Comparison of ENCODE assay signal across 14 cellular contexts in genomic region chr16:66590322-66590721, GRCh38. TPM values are rescaled to one million over a fixed set of nuclear protein-coding genes. Genes with fewer than 3 reads are reported as not detected.
DNase-seq lines count a peak whose midpoint lies in the region; ATAC-seq and TF ChIP-seq lines count a peak whose summit lies in the region.
"Had no signal": no experiment of that assay in that cellular context is flagged by ENCODE, and none has a peak within 500 bp of the region (broad histone marks: within the 10 kb centered on the region; RNA-seq: fewer than 3 reads in every experiment).

No MANE protein-coding gene starts in this region.

- no peaks in the 10 kb centered on the region for H3K36me3 ChIP-seq in WERI-Rb-1
- H3K36me3 ChIP-seq: ovary had no signal

- no peaks in the 10 kb centered on the region for H3K9me3 ChIP-seq in WERI-Rb-1 (ENCODE audit: severe bottlenecking)
- H3K9me3 ChIP-seq: ovary had no signal

- peak; percentile 40 for ATAC-seq in HG03432 (IDR thresholded peaks at IDR 0.05; ENCODE audit: unreplicated experiment)
- ATAC-seq in activated naive CD4-positive, alpha-beta T cell treated with anti-CD3 and anti-CD28 coated beads, Interleukin-2, amount 50 U/mL, for 72 hours: peak; percentile 54 to 55
- ATAC-seq in stimulated activated memory B cell treated with anti-CD40 and anti-IgM and Interleukin-4, amounts not matched to agents 10 μg/mL and 1 μg/mL and 100 μg/mL, for 72 hours: no peak
- ATAC-seq in HG03571 (IDR thresholded peaks at IDR 0.05; ENCODE audit: unreplicated experiment): no peak
- ATAC-seq: foreskin keratinocyte, left cardiac atrium had no signal

- H3K4me1 Mint-ChIP-seq in activated naive CD4-positive, alpha-beta T cell treated with anti-CD3 and anti-CD28 coated beads for 36 hours (ENCODE audit: low read depth): peaks cover 32% of the 10 kb centered on the region
- peaks cover 40% of the 10 kb centered on the region for H3K4me1 Mint-ChIP-seq in stimulated activated memory B cell treated with anti-CD40 and anti-IgM and Interleukin-4, amounts not matched to agents 10 μg/mL and 1 μg/mL and 100 μg/mL, for 72 hours

- H3K27me3 ChIP-seq in WERI-Rb-1 (ENCODE audit: insufficient read depth, low read depth, severe bottlenecking): no peaks in the 10 kb centered on the region
- H3K27me3 ChIP-seq: foreskin keratinocyte, ovary had no signal

- no peak for TF ChIP-seq CTCF in WERI-Rb-1 (IDR thresholded peaks at IDR 0.05; ENCODE audit: low read depth, low read length)

- intact Hi-C loops in activated naive CD4-positive, alpha-beta T cell treated with anti-CD3 and anti-CD28 coated beads for 36 hours (cut with micrococcal nuclease): loop anchor here (1.0 kb wide), 1 partner anchor 15 kb away; no protein-coding TSS in a partner anchor

- no peak overlapping the region for H3K27ac ChIP-seq in WERI-Rb-1
- H3K27ac ChIP-seq: foreskin keratinocyte, ovary had no signal

- no peak overlapping the region for H3K4me3 ChIP-seq in WERI-Rb-1 (ENCODE audit: low read depth, low read length)
- H3K4me3 ChIP-seq: ovary had no signal

- H3K36me3 Mint-ChIP-seq in activated naive CD4-positive, alpha-beta T cell treated with anti-CD3 and anti-CD28 coated beads for 36 hours (ENCODE audit: low read depth): no peaks in the 10 kb centered on the region
- H3K36me3 Mint-ChIP-seq in activated naive CD4-positive, alpha-beta T cell treated with anti-CD3 and anti-CD28 coated beads, Interleukin-2, amount 50 U/mL, for 72 hours: no peaks in the 10 kb centered on the region
- H3K36me3 Mint-ChIP-seq in stimulated activated memory B cell treated with anti-CD40 and anti-IgM and Interleukin-4, amounts not matched to agents 10 μg/mL and 1 μg/mL and 100 μg/mL, for 72 hours: no peaks in the 10 kb centered on the region

- peak; percentile 57 for DNase-seq in activated naive CD4-positive, alpha-beta T cell treated with anti-CD3 and anti-CD28 coated beads for 36 hours
- no peak for DNase-seq in activated naive CD4-positive, alpha-beta T cell treated with anti-CD3 and anti-CD28 coated beads, Interleukin-2, amount 50 U/mL, for 16 hours
- DNase-seq in activated naive CD4-positive, alpha-beta T cell treated with anti-CD3 and anti-CD28 coated beads, Interleukin-2, amount 50 U/mL, for 72 hours (ENCODE audit: low spot score in 2 of 2): no peak
- DNase-seq in DMS153 treated with DMSO at 0.1 percent for 48 hours (lab: John Stamatoyannopoulos, UW; ENCODE audit: unreplicated experiment) (no peak), WERI-Rb-1 (no peak)
- DNase-seq: activated gamma-delta T cell treated with Interleukin-2 at 50 U/mL for 16 hours; foreskin keratinocyte; left cardiac atrium; ovary; stimulated activated CD4-positive, alpha-beta T cell treated with anti-CD3 and anti-CD28 coated beads, Interleukin-1b, Interleukin-23, amount 100 ng/mL, for 48 hours had no signal

- CTCF ChIA-PET in activated naive CD4-positive, alpha-beta T cell treated with anti-CD3 and anti-CD28 coated beads for 36 hours (lab: Charles Lee): interaction anchor here (0.8 to 3.0 kb wide), 12 partner anchors 10 to 184 kb away, joined by 3 to 22 read pairs (median 6); partner anchors contain the start of genes CKLF, CMTM2 and CMTM3

- no peaks in the 10 kb centered on the region for H3K9me3 Mint-ChIP-seq in activated naive CD4-positive, alpha-beta T cell treated with anti-CD3 and anti-CD28 coated beads for 36 hours
- H3K9me3 Mint-ChIP-seq in activated naive CD4-positive, alpha-beta T cell treated with anti-CD3 and anti-CD28 coated beads, Interleukin-2, amount 50 U/mL, for 72 hours: no peaks in the 10 kb centered on the region
- peaks cover 2% of the 10 kb centered on the region for H3K9me3 Mint-ChIP-seq in stimulated activated memory B cell treated with anti-CD40 and anti-IgM and Interleukin-4, amounts not matched to agents 10 μg/mL and 1 μg/mL and 100 μg/mL, for 72 hours

- peak overlapping the region; percentile 52 for H3K4me3 Mint-ChIP-seq in activated naive CD4-positive, alpha-beta T cell treated with anti-CD3 and anti-CD28 coated beads for 36 hours
- peak overlapping the region; percentile 75 for H3K4me3 Mint-ChIP-seq in stimulated activated memory B cell treated with anti-CD40 and anti-IgM and Interleukin-4, amounts not matched to agents 10 μg/mL and 1 μg/mL and 100 μg/mL, for 72 hours

- no peak overlapping the region for H3K27ac Mint-ChIP-seq in activated naive CD4-positive, alpha-beta T cell treated with anti-CD3 and anti-CD28 coated beads for 36 hours
- peak overlapping the region; percentile 77 to 94 for H3K27ac Mint-ChIP-seq in activated naive CD4-positive, alpha-beta T cell treated with anti-CD3 and anti-CD28 coated beads, Interleukin-2, amount 50 U/mL, for 72 hours
- H3K27ac Mint-ChIP-seq in stimulated activated memory B cell treated with anti-CD40 and anti-IgM and Interleukin-4, amounts not matched to agents 10 μg/mL and 1 μg/mL and 100 μg/mL, for 72 hours: peak overlapping the region; percentile 70

- no peaks in the 10 kb centered on the region for H3K27me3 Mint-ChIP-seq in activated naive CD4-positive, alpha-beta T cell treated with anti-CD3 and anti-CD28 coated beads for 36 hours (ENCODE audit: low read depth)
- H3K27me3 Mint-ChIP-seq in stimulated activated memory B cell treated with anti-CD40 and anti-IgM and Interleukin-4, amounts not matched to agents 10 μg/mL and 1 μg/mL and 100 μg/mL, for 72 hours: peaks cover 28% of the 10 kb centered on the region

RNA-seq across cellular contexts. Expression of gene CMTM2, which starts 11.1 kb away (rescaled TPM):
- total RNA-seq in activated naive CD4-positive, alpha-beta T cell treated with anti-CD3 and anti-CD28 coated beads for 36 hours: not detected
- total RNA-seq in activated naive CD4-positive, alpha-beta T cell treated with anti-CD3 and anti-CD28 coated beads, Interleukin-2, amount 50 U/mL, for 72 hours: 1 to 10 TPM in 1 of 2 donors, under 1 TPM in 1; 0.87 to 1.1 TPM
- total RNA-seq: foreskin keratinocyte, HT1080 had no signal

RNA-seq across cellular contexts. Expression of gene CMTM3, which starts 14.2 kb away (rescaled TPM):
- 10 to 100 TPM; 33.7 to 35.3 TPM for total RNA-seq in activated naive CD4-positive, alpha-beta T cell treated with anti-CD3 and anti-CD28 coated beads for 36 hours
- total RNA-seq in activated naive CD4-positive, alpha-beta T cell treated with anti-CD3 and anti-CD28 coated beads, Interleukin-2, amount 50 U/mL, for 72 hours: 10 to 100 TPM; 40.0 to 74.0 TPM

RNA-seq across cellular contexts. Expression of gene CMTM1, which starts 24.1 kb away (rescaled TPM):
- 1 to 10 TPM; 4.2 to 8.2 TPM for total RNA-seq in activated naive CD4-positive, alpha-beta T cell treated with anti-CD3 and anti-CD28 coated beads for 36 hours
- total RNA-seq in activated naive CD4-positive, alpha-beta T cell treated with anti-CD3 and anti-CD28 coated beads, Interleukin-2, amount 50 U/mL, for 72 hours: 10 to 100 TPM; 13.0 to 13.1 TPM

RNA-seq across cellular contexts. Expression of gene CKLF, which starts 37.9 kb away (rescaled TPM):
- 100 to 1,000 TPM; 114 to 126 TPM for total RNA-seq in activated naive CD4-positive, alpha-beta T cell treated with anti-CD3 and anti-CD28 coated beads for 36 hours
- total RNA-seq in activated naive CD4-positive, alpha-beta T cell treated with anti-CD3 and anti-CD28 coated beads, Interleukin-2, amount 50 U/mL, for 72 hours: 100 to 1,000 TPM; 117 to 136 TPM

RNA-seq across cellular contexts. Expression of gene TK2, which starts 40.4 kb away (rescaled TPM):
- 1 to 10 TPM; 5.7 to 5.9 TPM for total RNA-seq in activated naive CD4-positive, alpha-beta T cell treated with anti-CD3 and anti-CD28 coated beads for 36 hours
- total RNA-seq in activated naive CD4-positive, alpha-beta T cell treated with anti-CD3 and anti-CD28 coated beads, Interleukin-2, amount 50 U/mL, for 72 hours: 1 to 10 TPM; 2.7 to 9.1 TPM

Comparison
In these comparisons a context has a peak if more than half of its experiments do, and no peak if none do; other contexts are left out.
1. ATAC-seq: peak in HG03432 (single experiment) and activated naive CD4-positive, alpha-beta T cell treated with anti-CD3 and anti-CD28 coated beads, Interleukin-2, amount 50 U/mL, for 72 hours (2 of 2); none in stimulated activated memory B cell treated with anti-CD40 and anti-IgM and Interleukin-4, amounts not matched to agents 10 μg/mL and 1 μg/mL and 100 μg/mL, for 72 hours (single experiment) and HG03571 (single experiment).